11 cellular contexts compared by ENCODE assay signal in genomic region chr5:179852993-179853547, GRCh38. TPM values are rescaled to one million over a fixed set of nuclear protein-coding genes. Genes with fewer than 3 reads are reported as not detected.
DNase-seq lines count a peak whose midpoint lies in the region; ATAC-seq and TF ChIP-seq lines count a peak whose summit lies in the region.
"Had no signal": no experiment of that assay in that cellular context is flagged by ENCODE, and none has a peak within 500 bp of the region (broad histone marks: within the 10 kb centered on the region; RNA-seq: fewer than 3 reads in every experiment).

No MANE protein-coding gene starts in this region.

- 85 to 86% methylated on average over 8 of the region's 8 CpGs for WGBS in lower leg skin, 2 donors

- intact Hi-C loops in lower leg skin (cut with DNase I; ENCODE audit: low total_unique reads): no loop called here

- DNase-seq in pons (ENCODE audit: low spot score) (peak; percentile 45), lower leg skin (ENCODE audit: low spot score in 2 of 2) (no peak), globus pallidus (ENCODE audit: low spot score) (no peak), erythroblast (lab: John Stamatoyannopoulos, UW) (no peak), NCI-H187 treated with DMSO at 0.1 percent for 48 hours (lab: John Stamatoyannopoulos, UW) (no peak)
- DNase-seq: NCI-H146 had no signal

- no peak for TF ChIP-seq CTCF in lower leg skin (IDR thresholded peaks at IDR 0.05)

- no peak overlapping the region for H3K4me3 ChIP-seq in lower leg skin (ENCODE audit: low read depth, poor library complexity, severe bottlenecking)
- H3K4me3 ChIP-seq: SK-N-MC, thoracic aorta had no signal

- peak; percentile 90 for ATAC-seq in HG02588 (IDR thresholded peaks at IDR 0.05; ENCODE audit: unreplicated experiment)
- ATAC-seq in HG03565 (IDR thresholded peaks at IDR 0.05; ENCODE audit: unreplicated experiment): peak; percentile 74

- TF ChIP-seq POLR2A in GM19099 (IDR thresholded peaks at IDR 0.05; ENCODE audit: extremely low read depth, insufficient read length, low read depth) (peak; percentile 26), lower leg skin (IDR thresholded peaks at IDR 0.05) (no peak), erythroblast (IDR thresholded peaks at IDR 0.05; ENCODE audit: low read length) (no peak)

RNA-seq across cellular contexts. Expression of gene MRNIP, which starts 5.5 kb away (rescaled TPM):
- 10 to 100 TPM; 13.7 to 44.9 (median 26.5) TPM for total RNA-seq in lower leg skin

RNA-seq across cellular contexts. Expression of gene SQSTM1, which starts 32.4 kb away (rescaled TPM):
- total RNA-seq in lower leg skin: 100 to 1,000 TPM; 263 to 508 (median 298) TPM

RNA-seq across cellular contexts. Expression of gene MGAT4B, which starts 46.4 kb away (rescaled TPM):
- total RNA-seq in lower leg skin: 100 to 1,000 TPM in 2 of 4 donors, 10 to 100 TPM in 2; 86.3 to 113 (median 101) TPM

RNA-seq across cellular contexts. Expression of gene TBC1D9B, which starts 54.6 kb away (rescaled TPM):
- 100 to 1,000 TPM in 2 of 4 donors, 10 to 100 TPM in 2; 71.4 to 125 (median 100) TPM for total RNA-seq in lower leg skin

RNA-seq across cellular contexts. Expression of gene LTC4S, which starts 59.3 kb away (rescaled TPM):
- 10 to 100 TPM in 2 of 4 donors, 1 to 10 TPM in 2; 3.5 to 14.8 (median 9.6) TPM for total RNA-seq in lower leg skin
